ENCODE assay signal across 16 cellular contexts in genomic region chr13:27822258-27822872, GRCh38. TPM values are rescaled to one million over a fixed set of nuclear protein-coding genes. Genes with fewer than 3 reads are reported as not detected.
"Had no signal": no experiment of that assay in that cellular context is flagged by ENCODE, and none has a peak within 500 bp of the region (broad histone marks: within the 10 kb centered on the region; RNA-seq: fewer than 3 reads in every experiment).

No MANE protein-coding gene starts in this region.

- H3K27ac ChIP-seq: brain microvascular endothelial cell, skin epidermis, thyroid gland had no signal

- H3K4me1 Mint-ChIP-seq: activated T-helper 17 cell treated with anti-CD3 and anti-CD28 coated beads, Interleukin-2, amount 50 U/mL, for 72 hours had no signal

- H3K36me3 ChIP-seq: brain microvascular endothelial cell, thyroid gland had no signal

- DNase-seq: activated CD4-positive, alpha-beta T cell treated with anti-CD3 and anti-CD28 coated beads, Interleukin-2, amount 50 U/mL, for 1 hour; activated naive CD4-positive, alpha-beta T cell treated with anti-CD3 and anti-CD28 coated beads for 36 hours; activated T-cell treated with anti-CD3 and anti-CD28 coated beads for 4 hours; brain microvascular endothelial cell; cerebellar nuclear complex; foreskin melanocyte; head of caudate nucleus; thyroid gland had no signal

- H3K9me3 ChIP-seq: thyroid gland had no signal

- H3K27me3 ChIP-seq: thyroid gland had no signal

- H3K4me3 ChIP-seq: skin epidermis, thyroid gland had no signal

- H3K9me3 Mint-ChIP-seq: activated naive CD4-positive, alpha-beta T cell treated with anti-CD3 and anti-CD28 coated beads for 36 hours; activated T-helper 17 cell treated with anti-CD3 and anti-CD28 coated beads, Interleukin-2, amount 50 U/mL, for 72 hours; endodermal cell; T-helper 1 cell treated with Interleukin-12 subunit alpha and Interleukin-12 subunit beta and Interleukin-4 antibody, amounts not matched to agents 30 μg/mL and 1 μg/mL, for 36 hours had no signal

- H3K4me3 Mint-ChIP-seq: activated naive CD4-positive, alpha-beta T cell treated with anti-CD3 and anti-CD28 coated beads for 36 hours; activated T-helper 17 cell treated with anti-CD3 and anti-CD28 coated beads, Interleukin-2, amount 50 U/mL, for 72 hours; endodermal cell; T-helper 1 cell treated with Interleukin-12 subunit alpha and Interleukin-12 subunit beta and Interleukin-4 antibody, amounts not matched to agents 30 μg/mL and 1 μg/mL, for 36 hours had no signal

- H3K27ac Mint-ChIP-seq: activated naive CD4-positive, alpha-beta T cell treated with anti-CD3 and anti-CD28 coated beads for 36 hours; activated T-helper 17 cell treated with anti-CD3 and anti-CD28 coated beads, Interleukin-2, amount 50 U/mL, for 72 hours; endodermal cell; T-helper 1 cell treated with Interleukin-12 subunit alpha and Interleukin-12 subunit beta and Interleukin-4 antibody, amounts not matched to agents 30 μg/mL and 1 μg/mL, for 36 hours had no signal

RNA-seq across cellular contexts. Expression of gene GSX1, which starts 30.1 kb away (rescaled TPM):
- total RNA-seq: activated CD8-positive, alpha-beta memory T cell treated with anti-CD3 and anti-CD28 coated beads for 36 hours; activated naive CD4-positive, alpha-beta T cell treated with anti-CD3 and anti-CD28 coated beads for 36 hours; activated T-helper 17 cell treated with anti-CD3 and anti-CD28 coated beads, Interleukin-2, amount 50 U/mL, for 72 hours; dermis microvascular lymphatic vessel endothelial cell; endodermal cell; kidney epithelial cell; liver; thyroid gland had no signal
